In genomic region chr1:62285984-62286481, GRCh38 we compare ENCODE assay signal across 12 cellular contexts. TPM values are rescaled to one million over a fixed set of nuclear protein-coding genes. Genes with fewer than 3 reads are reported as not detected.
A peak's percentile ranks its signal among the peaks of the same experiment; 100 is the strongest.
DNase-seq lines count a peak whose midpoint lies in the region; TF ChIP-seq lines count a peak whose summit lies in the region.
"Had no signal": no experiment of that assay in that cellular context is flagged by ENCODE, and none has a peak within 500 bp of the region (broad histone marks: within the 10 kb centered on the region; RNA-seq: fewer than 3 reads in every experiment).

No MANE protein-coding gene starts in this region.

- POLR2A ChIA-PET in activated CD4-positive, alpha-beta memory T cell treated with anti-CD3 and anti-CD28 coated beads, Interleukin-2, amount 10 ng/mL, durations not matched to agents 7 days and 5 days (lab: Charles Lee): no interaction called here

- TF ChIP-seq POLR2A in esophagus squamous epithelium (IDR thresholded peaks at IDR 0.05): no peak

- CTCF ChIA-PET in activated CD4-positive, alpha-beta memory T cell treated with anti-CD3 and anti-CD28 coated beads, Interleukin-2, amount 10 ng/mL, durations not matched to agents 7 days and 5 days (lab: Charles Lee): no interaction called here

- H3K4me2 ChIP-seq in BLaER1 treated with 17β-estradiol and CSF1 and Interleukin-3, amounts not matched to agents 10 nM and 100 nM: peak overlapping the region in 10 of 11 experiments; percentile 47 to 78 (median 64); a peak in 19 of 22 replicates

- H3K9ac ChIP-seq in BLaER1 treated with 17β-estradiol and CSF1 and Interleukin-3, amounts not matched to agents 10 nM and 100 nM: no peak overlapping the region
- H3K9ac ChIP-seq in endocrine pancreas (ENCODE audit: control insufficient read depth, insufficient read depth, low read length): no peak overlapping the region

- H3K4me1 ChIP-seq in BLaER1 treated with 17β-estradiol and CSF1 and Interleukin-3, amounts not matched to agents 10 nM and 100 nM: peaks cover 7 to 47% (median 41%) of the 10 kb centered on the region in 10 experiments; a peak in 19 of 20 replicates
- H3K4me1 ChIP-seq in endocrine pancreas (ENCODE audit: control insufficient read depth, insufficient read depth, low read length) (no peaks in the 10 kb centered on the region), esophagus squamous epithelium (peaks cover 0 to 21% (median 5%) of the 10 kb centered on the region in 3 donors)

- WGBS in esophagus squamous epithelium, 2 donors: 23 to 26% methylated on average over 13 to 14 of the region's 15 CpGs

- peaks cover under 1% of the 10 kb centered on the region for H3K36me3 Mint-ChIP-seq in nephron (ENCODE audit: low read depth)
- H3K36me3 Mint-ChIP-seq in activated CD4-positive, alpha-beta memory T cell treated with anti-CD3 and anti-CD28 coated beads, Interleukin-2, amount 10 ng/mL, durations not matched to agents 7 days and 5 days (ENCODE audit: low read depth): no peaks in the 10 kb centered on the region
- H3K36me3 Mint-ChIP-seq: memory B cell had no signal

- peaks cover 0 to 6% (median 4%) of the 10 kb centered on the region in 11 experiments; a peak in 10 of 22 replicates for H3K9me3 ChIP-seq in BLaER1 treated with 17β-estradiol and CSF1 and Interleukin-3, amounts not matched to agents 10 nM and 100 nM (replicated peaks in 1 of 11)
- H3K9me3 ChIP-seq in endocrine pancreas (ENCODE audit: control insufficient read depth, low read length): no peaks in the 10 kb centered on the region
- peaks cover 0 to 3% (median 0%) of the 10 kb centered on the region in 3 donors for H3K9me3 ChIP-seq in esophagus squamous epithelium

- no peak overlapping the region for H3K27ac ChIP-seq in BLaER1 treated with 17β-estradiol and CSF1 and Interleukin-3, amounts not matched to agents 10 nM and 100 nM
- no peak overlapping the region for H3K27ac ChIP-seq in esophagus squamous epithelium

- intact Hi-C loops in esophagus squamous epithelium (cut with DNase I): no loop called here

- no peaks in the 10 kb centered on the region for H3K36me3 ChIP-seq in BLaER1 treated with 17β-estradiol and CSF1 and Interleukin-3, amounts not matched to agents 10 nM and 100 nM
- no peaks in the 10 kb centered on the region for H3K36me3 ChIP-seq in endocrine pancreas (ENCODE audit: control insufficient read depth, insufficient read depth, low read length)
- no peaks in the 10 kb centered on the region for H3K36me3 ChIP-seq in esophagus squamous epithelium

- DNase-seq in HuH-7.5 (ENCODE audit: low spot score): peak; percentile 36
- no peak for DNase-seq in foreskin melanocyte
- DNase-seq in activated CD4-positive, alpha-beta memory T cell treated with anti-CD3 and anti-CD28 coated beads, Interleukin-2, amount 10 ng/mL, durations not matched to agents 7 days and 5 days: no peak
- DNase-seq in esophagus squamous epithelium (lab: John Stamatoyannopoulos, UW): no peak
- DNase-seq in NCI-H446 (lab: John Stamatoyannopoulos, UW): no peak
- DNase-seq: activated T-cell treated with anti-CD3 and anti-CD28 coated beads, Interleukin-2, amount 50 U/mL, for 4 hours; foreskin fibroblast; NCI-H1694 treated with DMSO at 0.1 percent for 48 hours had no signal

- H3K27me3 ChIP-seq in BLaER1 treated with 17β-estradiol and CSF1 and Interleukin-3, amounts not matched to agents 10 nM and 100 nM: peaks cover 0 to 7% (median 0%) of the 10 kb centered on the region in 11 experiments; a peak in 3 of 22 replicates
- H3K27me3 ChIP-seq in endocrine pancreas (ENCODE audit: control insufficient read depth, insufficient read depth, low read length) (peaks cover 2% of the 10 kb centered on the region), esophagus squamous epithelium (peaks cover 0 to 76% (median 0%) of the 10 kb centered on the region in 4 donors)

- H4K20me1 ChIP-seq in BLaER1 treated with 17β-estradiol and CSF1 and Interleukin-3, amounts not matched to agents 10 nM and 100 nM: no peaks in the 10 kb centered on the region; a peak in 1 of 22 replicates

- H3K27me3 Mint-ChIP-seq in nephron (ENCODE audit: low read depth): peaks cover 17% of the 10 kb centered on the region
- H3K27me3 Mint-ChIP-seq in activated CD4-positive, alpha-beta memory T cell treated with anti-CD3 and anti-CD28 coated beads, Interleukin-2, amount 10 ng/mL, durations not matched to agents 7 days and 5 days: peaks cover 32% of the 10 kb centered on the region

- H3K27ac Mint-ChIP-seq in nephron: peak overlapping the region; percentile 66 to 84 (median 83)
- H3K27ac Mint-ChIP-seq in activated CD4-positive, alpha-beta memory T cell treated with anti-CD3 and anti-CD28 coated beads, Interleukin-2, amount 10 ng/mL, durations not matched to agents 7 days and 5 days: no peak overlapping the region
- H3K27ac Mint-ChIP-seq: memory B cell had no signal

- H3K9me3 Mint-ChIP-seq in nephron: no peaks in the 10 kb centered on the region
- H3K9me3 Mint-ChIP-seq in activated CD4-positive, alpha-beta memory T cell treated with anti-CD3 and anti-CD28 coated beads, Interleukin-2, amount 10 ng/mL, durations not matched to agents 7 days and 5 days: peaks cover 1% of the 10 kb centered on the region
- H3K9me3 Mint-ChIP-seq: activated T-cell treated with anti-CD3 and anti-CD28 coated beads, Interleukin-2, amount 50 U/mL, for 4 hours; memory B cell had no signal

- no peak overlapping the region for H3K4me3 ChIP-seq in BLaER1 treated with 17β-estradiol and CSF1 and Interleukin-3, amounts not matched to agents 10 nM and 100 nM
- H3K4me3 ChIP-seq in endocrine pancreas (ENCODE audit: control insufficient read depth, insufficient read depth, low read length): peak overlapping the region; percentile 44
- peak overlapping the region in 2 of 4 donors; percentile 7 to 26 for H3K4me3 ChIP-seq in esophagus squamous epithelium

- peak overlapping the region; percentile 63 to 64 (median 64) for H3K4me3 Mint-ChIP-seq in nephron
- no peak overlapping the region for H3K4me3 Mint-ChIP-seq in activated CD4-positive, alpha-beta memory T cell treated with anti-CD3 and anti-CD28 coated beads, Interleukin-2, amount 10 ng/mL, durations not matched to agents 7 days and 5 days
- H3K4me3 Mint-ChIP-seq: activated T-cell treated with anti-CD3 and anti-CD28 coated beads, Interleukin-2, amount 50 U/mL, for 4 hours; memory B cell had no signal

- TF ChIP-seq CTCF in nephron (IDR thresholded peaks at IDR 0.05; ENCODE audit: unreplicated experiment in 3 of 3) (no peak), esophagus squamous epithelium (IDR thresholded peaks at IDR 0.05) (no peak)

- H3K4me1 Mint-ChIP-seq in nephron: peaks cover 74% of the 10 kb centered on the region
- no peaks in the 10 kb centered on the region for H3K4me1 Mint-ChIP-seq in activated CD4-positive, alpha-beta memory T cell treated with anti-CD3 and anti-CD28 coated beads, Interleukin-2, amount 10 ng/mL, durations not matched to agents 7 days and 5 days
- H3K4me1 Mint-ChIP-seq: memory B cell had no signal

RNA-seq across cellular contexts. Expression of gene KANK4, which starts 33.2 kb away (rescaled TPM):
- not detected for total RNA-seq in activated CD4-positive, alpha-beta memory T cell treated with anti-CD3 and anti-CD28 coated beads, Interleukin-2, amount 10 ng/mL, durations not matched to agents 7 days and 5 days
- total RNA-seq in esophagus squamous epithelium: under 1 TPM in 1 of 4 donors, not detected in 3; 0.19 TPM
- total RNA-seq: activated T-cell treated with anti-CD3 and anti-CD28 coated beads, Interleukin-2, amount 50 U/mL, for 4 hours had no signal
